23 cellular contexts compared by ENCODE assay signal in the genomic region with DNA sequence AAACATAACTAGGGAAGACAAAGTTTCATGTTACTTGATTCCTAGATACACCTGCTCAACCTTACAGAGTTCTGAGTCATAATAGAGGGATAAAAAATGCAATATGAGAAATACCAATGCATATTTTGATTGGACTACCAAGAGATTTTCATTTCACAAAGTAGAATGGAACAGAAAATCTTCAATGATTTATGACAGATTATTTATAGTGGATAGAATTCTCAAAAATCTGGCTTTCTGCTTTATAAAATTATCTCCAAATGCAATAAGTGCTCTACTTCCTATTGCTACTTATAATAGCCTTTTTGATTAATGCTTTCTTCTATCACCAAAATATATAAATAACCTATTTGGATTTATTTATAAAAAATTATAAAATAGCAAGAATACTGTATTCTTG. TPM values are rescaled to one million over a fixed set of nuclear protein-coding genes. Genes with fewer than 3 reads are reported as not detected.
DNase-seq lines count a peak whose midpoint lies in the region; ATAC-seq and TF ChIP-seq lines count a peak whose summit lies in the region.
"Had no signal": no experiment of that assay in that cellular context is flagged by ENCODE, and none has a peak within 500 bp of the region (broad histone marks: within the 10 kb centered on the region; RNA-seq: fewer than 3 reads in every experiment).

No MANE protein-coding gene starts in this region.

- no peaks in the 10 kb centered on the region for H3K27me3 Mint-ChIP-seq in CD4-positive, alpha-beta T cell
- H3K27me3 Mint-ChIP-seq in T-helper 17 cell: no peaks in the 10 kb centered on the region
- no peaks in the 10 kb centered on the region for H3K27me3 Mint-ChIP-seq in naive thymus-derived CD8-positive, alpha-beta T cell
- H3K27me3 Mint-ChIP-seq: CD4-positive, alpha-beta memory T cell had no signal

- H3K4me3 Mint-ChIP-seq in CD4-positive, alpha-beta T cell: peak overlapping the region; percentile 1
- H3K4me3 Mint-ChIP-seq in T-helper 17 cell: no peak overlapping the region
- H3K4me3 Mint-ChIP-seq in naive thymus-derived CD8-positive, alpha-beta T cell: peak overlapping the region in 4 of 10 donors; percentile 11 to 56 (median 37)

- CTCF ChIA-PET in CD4-positive, alpha-beta T cell (lab: Charles Lee): interaction anchor here (1.7 kb wide), 1 partner anchor 35 kb away, joined by 3 read pairs; no protein-coding TSS in a partner anchor

- H2AK5ac ChIP-seq in mesenchymal stem cell (ENCODE audit: low read length, severe bottlenecking): no peak overlapping the region

- H2BK120ac ChIP-seq in mesenchymal stem cell (ENCODE audit: low read depth, low read length): no peak overlapping the region

- no peak overlapping the region for H2BK15ac ChIP-seq in mesenchymal stem cell (ENCODE audit: low read depth, poor library complexity, severe bottlenecking)

- no peak for TF ChIP-seq CTCF in CD4-positive, alpha-beta T cell (IDR thresholded peaks at IDR 0.05)

- ATAC-seq in CD4-positive, alpha-beta T cell (ENCODE audit: poor library complexity): no peak
- ATAC-seq in T-helper 17 cell (no peak), left cardiac atrium (no peak)
- ATAC-seq in naive thymus-derived CD8-positive, alpha-beta T cell: no peak

- no peak overlapping the region for H3K4me2 ChIP-seq in mesenchymal stem cell (ENCODE audit: low read length, poor library complexity, severe bottlenecking)
- H3K4me2 ChIP-seq: BLaER1, KMS-11 had no signal

- H3K79me1 ChIP-seq in mesenchymal stem cell (replicated peaks; ENCODE audit: low read length, poor library complexity, severe bottlenecking): no peaks in the 10 kb centered on the region

- peak overlapping the region; percentile 40 for H3K27ac Mint-ChIP-seq in CD4-positive, alpha-beta T cell
- peak overlapping the region; percentile 34 for H3K27ac Mint-ChIP-seq in T-helper 17 cell
- H3K27ac Mint-ChIP-seq in naive thymus-derived CD8-positive, alpha-beta T cell: peak overlapping the region in 9 of 10 donors; percentile 2 to 90 (median 77)

- no peak overlapping the region for H4K91ac ChIP-seq in mesenchymal stem cell (ENCODE audit: low read length)

- H3K23ac ChIP-seq in mesenchymal stem cell (ENCODE audit: low read length in 2 of 2): no peak overlapping the region

- no peaks in the 10 kb centered on the region for H3K9me3 Mint-ChIP-seq in CD4-positive, alpha-beta T cell
- peaks cover 0 to 3% (median 0%) of the 10 kb centered on the region in 9 donors for H3K9me3 Mint-ChIP-seq in naive thymus-derived CD8-positive, alpha-beta T cell
- H3K9me3 Mint-ChIP-seq: CD4-positive, alpha-beta memory T cell had no signal

- no peak overlapping the region for H3K9ac ChIP-seq in mesenchymal stem cell (ENCODE audit: low read length)
- H3K9ac ChIP-seq: BLaER1, KMS-11 had no signal

- H4K8ac ChIP-seq in mesenchymal stem cell (ENCODE audit: low read length): no peak overlapping the region

- no peak overlapping the region for H3K4me3 ChIP-seq in mesenchymal stem cell (ENCODE audit: insufficient read depth in 1 of 2, low read depth in 1 of 2, low read length in 2 of 2)
- H3K4me3 ChIP-seq: BLaER1, Peyer's patch had no signal

- H3K14ac ChIP-seq in mesenchymal stem cell (ENCODE audit: low read length in 2 of 2): no peak overlapping the region

- H3K36me3 ChIP-seq in mesenchymal stem cell (ENCODE audit: control insufficient read depth in 1 of 2, insufficient read depth in 2 of 2, low read depth in 1 of 2, low read length in 2 of 2): no peaks in the 10 kb centered on the region
- H3K36me3 ChIP-seq: BLaER1, Peyer's patch had no signal

- H2AFZ ChIP-seq in mesenchymal stem cell (ENCODE audit: low read depth, low read length): no peak overlapping the region

- H3K18ac ChIP-seq in mesenchymal stem cell (ENCODE audit: low read depth in 1 of 2, low read length in 2 of 2): no peak overlapping the region

- H3K9me3 ChIP-seq in CD4-positive, alpha-beta T cell (ENCODE audit: control insufficient read depth, low read length): no peaks in the 10 kb centered on the region
- H3K9me3 ChIP-seq in T-helper 17 cell (ENCODE audit: control insufficient read depth, low read length, poor library complexity, severe bottlenecking): no peaks in the 10 kb centered on the region
- no peaks in the 10 kb centered on the region for H3K9me3 ChIP-seq in mesenchymal stem cell (ENCODE audit: control insufficient read depth, low read length)
- H3K9me3 ChIP-seq: BLaER1, Peyer's patch had no signal

- peak; percentile 8 for DNase-seq in NCI-H2171 treated with DMSO at 0.1 percent for 48 hours (lab: John Stamatoyannopoulos, UW)
- no peak for DNase-seq in NCI-H2171 (lab: John Stamatoyannopoulos, UW)
- no peak for DNase-seq in CD4-positive, alpha-beta T cell
- DNase-seq in T-helper 17 cell: no peak
- no peak for DNase-seq in naive thymus-derived CD8-positive, alpha-beta T cell
- DNase-seq in middle frontal gyrus (ENCODE audit: extremely low spot score, low spot score): no peak
- no peak for DNase-seq in left cardiac atrium
- DNase-seq in mesenchymal stem cell: no peak
- DNase-seq: ACHN; CD4-positive, alpha-beta memory T cell; DMS53; EL; GF-D8; IMR-90; MV-4-11; NCI-H2029 treated with DMSO at 0.1 percent for 48 hours; NCI-H524 treated with DMSO at 0.1 percent for 48 hours; NCI-H82; Peyer's patch had no signal

- H3K27me3 ChIP-seq in CD4-positive, alpha-beta T cell (ENCODE audit: control insufficient read depth, insufficient read depth, low read length): no peaks in the 10 kb centered on the region
- H3K27me3 ChIP-seq in mesenchymal stem cell (ENCODE audit: control insufficient read depth in 1 of 2, insufficient read depth in 1 of 2, low read length in 2 of 2): no peaks in the 10 kb centered on the region
- H3K27me3 ChIP-seq: BLaER1, Peyer's patch had no signal

- intact Hi-C loops in CD4-positive, alpha-beta T cell (cut with DNase I, micrococcal nuclease): loop anchor here in 1 of 2 experiments (5.0 kb wide), 2 partner anchors 37 to 78 kb away; a partner anchor contains a TSS
- intact Hi-C loops in left cardiac atrium (cut with DNase I): no loop called here

- POLR2A ChIA-PET in CD4-positive, alpha-beta T cell (lab: Charles Lee): interaction anchor here (1.0 to 1.9 kb wide), 5 partner anchors 13 to 122 kb away, joined by 3 to 6 read pairs (median 3); no protein-coding TSS in a partner anchor
- POLR2A ChIA-PET in naive thymus-derived CD8-positive, alpha-beta T cell (lab: Charles Lee): interaction anchor here (1.1 to 2.3 kb wide), 7 partner anchors 9 to 123 kb away, joined by 3 to 7 read pairs (median 5); no protein-coding TSS in a partner anchor

- no peak overlapping the region for H2BK5ac ChIP-seq in mesenchymal stem cell (ENCODE audit: low read depth, low read length, poor library complexity, severe bottlenecking)

- no peak overlapping the region for H3K27ac ChIP-seq in CD4-positive, alpha-beta T cell (ENCODE audit: low read depth, low read length)
- H3K27ac ChIP-seq in mesenchymal stem cell (ENCODE audit: low read length, poor library complexity, severe bottlenecking): no peak overlapping the region
- H3K27ac ChIP-seq: 22Rv1, BLaER1, KMS-11, Peyer's patch had no signal

- H3K4me1 ChIP-seq in mesenchymal stem cell (ENCODE audit: control insufficient read depth, insufficient read depth, low read depth, low read length): no peaks in the 10 kb centered on the region
- H3K4me1 ChIP-seq: Peyer's patch had no signal

- H2BK12ac ChIP-seq in mesenchymal stem cell (ENCODE audit: low read length in 2 of 2): no peak overlapping the region

- no peak overlapping the region for H3K4ac ChIP-seq in mesenchymal stem cell (ENCODE audit: low read depth in 1 of 2, low read length in 2 of 2)

- peaks cover 82% of the 10 kb centered on the region for H3K4me1 Mint-ChIP-seq in CD4-positive, alpha-beta T cell (ENCODE audit: low read depth)
- H3K4me1 Mint-ChIP-seq in T-helper 17 cell: peaks cover 39% of the 10 kb centered on the region
- peaks cover 31 to 84% (median 69%) of the 10 kb centered on the region in 4 donors for H3K4me1 Mint-ChIP-seq in naive thymus-derived CD8-positive, alpha-beta T cell

- H3K36me3 Mint-ChIP-seq in CD4-positive, alpha-beta T cell (ENCODE audit: low read depth): no peaks in the 10 kb centered on the region
- no peaks in the 10 kb centered on the region for H3K36me3 Mint-ChIP-seq in T-helper 17 cell (ENCODE audit: low read depth)
- no peaks in the 10 kb centered on the region for H3K36me3 Mint-ChIP-seq in naive thymus-derived CD8-positive, alpha-beta T cell
- H3K36me3 Mint-ChIP-seq: CD4-positive, alpha-beta memory T cell had no signal

RNA-seq across cellular contexts. Expression of a gene that starts 18.9 kb away (rescaled TPM):
- total RNA-seq in CD4-positive, alpha-beta T cell: not detected
- total RNA-seq in T-helper 17 cell (not detected), left cardiac atrium (not detected)
- not detected for total RNA-seq in naive thymus-derived CD8-positive, alpha-beta T cell
- polyA plus RNA-seq in naive thymus-derived CD8-positive, alpha-beta T cell: not detected
- polyA plus RNA-seq in mesenchymal stem cell (2013, experiment 1 of 2): 0.28 TPM
- polyA plus RNA-seq in mesenchymal stem cell (2013, experiment 2 of 2): 0.11 TPM
- total RNA-seq: Calu3; CD4-positive, alpha-beta memory T cell; IMR-90; Peyer's patch had no signal
- polyA plus RNA-seq: CD4-positive, alpha-beta memory T cell; IMR-90 had no signal
